Comparison of ENCODE assay signal across 8 cellular contexts in genomic region chr14:103629503-103630121, GRCh38. TPM values are rescaled to one million over a fixed set of nuclear protein-coding genes. Genes with fewer than 3 reads are reported as not detected.
DNase-seq lines count a peak whose midpoint lies in the region; ATAC-seq, FAIRE-seq and TF ChIP-seq lines count a peak whose summit lies in the region.

No MANE protein-coding gene starts in this region.

- intact Hi-C loops in Right ventricle myocardium inferior (cut with DNase I), result loop anchor here (5.0 kb wide), 1 partner anchor 52 kb away; no protein-coding TSS in a partner anchor

- peaks cover 52% of the 10 kb centered on the region for H3K4me1 Mint-ChIP-seq in activated naive CD4-positive, alpha-beta T cell treated with anti-CD3 and anti-CD28 coated beads, Interleukin-2, amount 10 ng/mL, durations not matched to agents 7 days and 5 days
- H3K4me1 Mint-ChIP-seq in osteocyte (ENCODE audit: unreplicated experiment), result peaks cover 46% of the 10 kb centered on the region

- in situ Hi-C loops in HAP-1 (cut with MboI; ENCODE audit: low sequenced_read_pairs), result no loop called here

- CTCF ChIA-PET in activated naive CD4-positive, alpha-beta T cell treated with anti-CD3 and anti-CD28 coated beads, Interleukin-2, amount 10 ng/mL, durations not matched to agents 7 days and 5 days (lab: Charles Lee), result no interaction called here

- H3K27me3 Mint-ChIP-seq in activated naive CD4-positive, alpha-beta T cell treated with anti-CD3 and anti-CD28 coated beads, Interleukin-2, amount 10 ng/mL, durations not matched to agents 7 days and 5 days, result peaks cover 21% of the 10 kb centered on the region
- no peaks in the 10 kb centered on the region for H3K27me3 Mint-ChIP-seq in osteocyte (ENCODE audit: unreplicated experiment)

- peaks cover 13% of the 10 kb centered on the region for H3K36me3 Mint-ChIP-seq in activated naive CD4-positive, alpha-beta T cell treated with anti-CD3 and anti-CD28 coated beads, Interleukin-2, amount 10 ng/mL, durations not matched to agents 7 days and 5 days
- H3K36me3 Mint-ChIP-seq in osteocyte (ENCODE audit: unreplicated experiment), result no peaks in the 10 kb centered on the region

- peak; percentile 36 for ATAC-seq in Right ventricle myocardium inferior

- H3K4me3 Mint-ChIP-seq in activated naive CD4-positive, alpha-beta T cell treated with anti-CD3 and anti-CD28 coated beads, Interleukin-2, amount 10 ng/mL, durations not matched to agents 7 days and 5 days, result peak overlapping the region; percentile 84
- peak overlapping the region; percentile 86 for H3K4me3 Mint-ChIP-seq in osteocyte (ENCODE audit: unreplicated experiment)

- H3K9me3 Mint-ChIP-seq in activated naive CD4-positive, alpha-beta T cell treated with anti-CD3 and anti-CD28 coated beads, Interleukin-2, amount 10 ng/mL, durations not matched to agents 7 days and 5 days, result no peaks in the 10 kb centered on the region
- H3K9me3 Mint-ChIP-seq in osteocyte (ENCODE audit: unreplicated experiment), result no peaks in the 10 kb centered on the region

- no peaks in the 10 kb centered on the region for H3K27me3 ChIP-seq in HAP-1 (ENCODE audit: low read depth)

- peak overlapping the region; percentile 82 for H3K27ac Mint-ChIP-seq in activated naive CD4-positive, alpha-beta T cell treated with anti-CD3 and anti-CD28 coated beads, Interleukin-2, amount 10 ng/mL, durations not matched to agents 7 days and 5 days
- H3K27ac Mint-ChIP-seq in osteocyte (ENCODE audit: unreplicated experiment), result peak overlapping the region; percentile 87

- DNase-seq in GM12864 (ENCODE audit: low read depth) (no peak), HAP-1 (ENCODE audit: low spot score in 2 of 2) (peak; percentile 32 to 67), NCI-H510A treated with DMSO at 0.1 percent for 48 hours (lab: John Stamatoyannopoulos, UW) (peak; percentile 22), Right ventricle myocardium inferior (ENCODE audit: missing footprints) (peak; percentile 78), osteocyte (ENCODE audit: extremely low spot score, unreplicated experiment) (peak; percentile 85), RCC 7860 (ENCODE audit: low spot score) (no peak), H4 (ENCODE audit: low spot score) (no peak)
- DNase-seq in activated naive CD4-positive, alpha-beta T cell treated with anti-CD3 and anti-CD28 coated beads, Interleukin-2, amount 10 ng/mL, durations not matched to agents 7 days and 5 days, result peak; percentile 72

- no peak for FAIRE-seq in RCC 7860 (lab: Jason Lieb, UNC)

- H3K9me3 ChIP-seq in HAP-1, result no peaks in the 10 kb centered on the region

- TF ChIP-seq CTCF in GM12864 (IDR thresholded peaks at IDR 0.05; ENCODE audit: low read depth, low read length, missing control alignments), result no peak
- TF ChIP-seq CTCF in osteocyte (IDR thresholded peaks at IDR 0.05), result no peak

- H3K4me1 ChIP-seq in HAP-1, result peaks cover 13% of the 10 kb centered on the region

- H3K36me3 ChIP-seq in HAP-1 (replicated peaks), result peaks cover 7% of the 10 kb centered on the region

- H3K4me3 ChIP-seq in GM12864 (ENCODE audit: low read depth, low read length) (peak overlapping the region; percentile 96), HAP-1 (peak overlapping the region; percentile 84)

RNA-seq across cellular contexts. Expression of gene KLC1, which starts 0.6 kb away (rescaled TPM):
- total RNA-seq in Right ventricle myocardium inferior (151 TPM), osteocyte (186 and 211 TPM in 2 replicates)
- total RNA-seq in H4 (2014; rRNA removed; shearing (Covaris generic)), result 75.5 and 83.8 TPM in 2 replicates

Comparison
In these comparisons a context has a peak if more than half of its experiments do, and no peak if none do; other contexts are left out.
1. DNase-seq: peak in HAP-1 (2 of 2), NCI-H510A treated with DMSO at 0.1 percent for 48 hours (single experiment), activated naive CD4-positive, alpha-beta T cell treated with anti-CD3 and anti-CD28 coated beads, Interleukin-2, amount 10 ng/mL, durations not matched to agents 7 days and 5 days (single experiment), Right ventricle myocardium inferior (single experiment) and osteocyte (single experiment); none in GM12864 (single experiment), RCC 7860 (single experiment) and H4 (single experiment).